In genomic region chr19:41263042-41263849, GRCh38 we compare ENCODE assay signal across 1 cellular context.
A peak's percentile ranks its signal among the peaks of the same experiment; 100 is the strongest.
TF ChIP-seq lines count a peak whose summit lies in the region.

No MANE protein-coding gene starts in this region.

TF ChIP-seq in K562, 482 proteins besides CTCF, POLR2A, EP300 and RAD21 (continued from another document and continues in another):
- TF ChIP-seq GTF2E2 (tag; IDR thresholded peaks at IDR 0.05), result no peak
- TF ChIP-seq, protein P1, sequence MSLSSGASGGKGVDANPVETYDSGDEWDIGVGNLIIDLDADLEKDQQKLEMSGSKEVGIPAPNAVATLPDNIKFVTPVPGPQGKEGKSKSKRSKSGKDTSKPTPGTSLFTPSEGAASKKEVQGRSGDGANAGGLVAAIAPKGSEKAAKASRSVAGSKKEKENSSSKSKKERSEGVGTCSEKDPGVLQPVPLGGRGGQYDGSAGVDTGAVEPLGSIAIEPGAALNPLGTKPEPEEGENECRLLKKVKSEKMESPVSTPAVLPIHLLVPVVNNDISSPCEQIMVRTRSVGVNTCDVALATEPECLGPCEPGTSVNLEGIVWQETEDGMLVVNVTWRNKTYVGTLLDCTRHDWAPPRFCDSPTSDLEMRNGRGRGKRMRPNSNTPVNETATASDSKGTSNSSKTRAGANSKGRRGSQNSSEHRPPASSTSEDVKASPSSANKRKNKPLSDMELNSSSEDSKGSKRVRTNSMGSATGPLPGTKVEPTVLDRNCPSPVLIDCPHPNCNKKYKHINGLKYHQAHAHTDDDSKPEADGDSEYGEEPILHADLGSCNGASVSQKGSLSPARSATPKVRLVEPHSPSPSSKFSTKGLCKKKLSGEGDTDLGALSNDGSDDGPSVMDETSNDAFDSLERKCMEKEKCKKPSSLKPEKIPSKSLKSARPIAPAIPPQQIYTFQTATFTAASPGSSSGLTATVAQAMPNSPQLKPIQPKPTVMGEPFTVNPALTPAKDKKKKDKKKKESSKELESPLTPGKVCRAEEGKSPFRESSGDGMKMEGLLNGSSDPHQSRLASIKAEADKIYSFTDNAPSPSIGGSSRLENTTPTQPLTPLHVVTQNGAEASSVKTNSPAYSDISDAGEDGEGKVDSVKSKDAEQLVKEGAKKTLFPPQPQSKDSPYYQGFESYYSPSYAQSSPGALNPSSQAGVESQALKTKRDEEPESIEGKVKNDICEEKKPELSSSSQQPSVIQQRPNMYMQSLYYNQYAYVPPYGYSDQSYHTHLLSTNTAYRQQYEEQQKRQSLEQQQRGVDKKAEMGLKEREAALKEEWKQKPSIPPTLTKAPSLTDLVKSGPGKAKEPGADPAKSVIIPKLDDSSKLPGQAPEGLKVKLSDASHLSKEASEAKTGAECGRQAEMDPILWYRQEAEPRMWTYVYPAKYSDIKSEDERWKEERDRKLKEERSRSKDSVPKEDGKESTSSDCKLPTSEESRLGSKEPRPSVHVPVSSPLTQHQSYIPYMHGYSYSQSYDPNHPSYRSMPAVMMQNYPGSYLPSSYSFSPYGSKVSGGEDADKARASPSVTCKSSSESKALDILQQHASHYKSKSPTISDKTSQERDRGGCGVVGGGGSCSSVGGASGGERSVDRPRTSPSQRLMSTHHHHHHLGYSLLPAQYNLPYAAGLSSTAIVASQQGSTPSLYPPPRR (CRISPR knock-in tag; IDR thresholded peaks at IDR 0.05; ENCODE audit: borderline replicate concordance), result no peak
- TF ChIP-seq, protein P2, sequence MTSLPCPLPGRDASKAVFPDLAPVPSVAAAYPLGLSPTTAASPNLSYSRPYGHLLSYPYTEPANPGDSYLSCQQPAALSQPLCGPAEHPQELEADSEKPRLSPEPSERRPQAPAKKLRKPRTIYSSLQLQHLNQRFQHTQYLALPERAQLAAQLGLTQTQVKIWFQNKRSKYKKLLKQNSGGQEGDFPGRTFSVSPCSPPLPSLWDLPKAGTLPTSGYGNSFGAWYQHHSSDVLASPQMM (CRISPR knock-in tag; IDR thresholded peaks at IDR 0.05), result no peak
- TF ChIP-seq ZFX (CRISPR knock-in tag; IDR thresholded peaks at IDR 0.05), result no peak
- TF ChIP-seq ZNF77 (CRISPR knock-in tag; IDR thresholded peaks at IDR 0.05), result no peak
- no peak for TF ChIP-seq DPF2 (IDR thresholded peaks at IDR 0.05)
- TF ChIP-seq ZNF217 (CRISPR knock-in tag; IDR thresholded peaks at IDR 0.05), result no peak
- no peak for TF ChIP-seq ZFP30 (CRISPR knock-in tag; IDR thresholded peaks at IDR 0.05; ENCODE audit: borderline replicate concordance)
- no peak for TF ChIP-seq FOXJ2 (tag; IDR thresholded peaks at IDR 0.05)
- TF ChIP-seq MNT (conservative IDR thresholded peaks at IDR 0.05), result peak; percentile 30 to 75; a peak in 2 of 4 replicates
- TF ChIP-seq MLLT1 (IDR thresholded peaks at IDR 0.05), result peak in 1 of 2 experiments; percentile 85; a peak in 3 of 4 replicates
- TF ChIP-seq BRCA1 (IDR thresholded peaks at IDR 0.05), result no peak
- no peak for TF ChIP-seq BRCA1 (CRISPR knock-in tag; IDR thresholded peaks at IDR 0.05)
- no peak for TF ChIP-seq ATF1 (CRISPR knock-in tag; IDR thresholded peaks at IDR 0.05)
- no peak for TF ChIP-seq ATF1 (tag; IDR thresholded peaks at IDR 0.05)
- no peak for TF ChIP-seq ZNF445 (CRISPR knock-in tag; IDR thresholded peaks at IDR 0.05; ENCODE audit: low read depth)
- no peak for TF ChIP-seq ADNP (tag; IDR thresholded peaks at IDR 0.05)
- TF ChIP-seq SRSF1 (IDR thresholded peaks at IDR 0.05; ENCODE audit: low read depth, low read length), result no peak
- no peak for TF ChIP-seq NBN (IDR thresholded peaks at IDR 0.05; ENCODE audit: low read depth)
- TF ChIP-seq, protein P3, sequence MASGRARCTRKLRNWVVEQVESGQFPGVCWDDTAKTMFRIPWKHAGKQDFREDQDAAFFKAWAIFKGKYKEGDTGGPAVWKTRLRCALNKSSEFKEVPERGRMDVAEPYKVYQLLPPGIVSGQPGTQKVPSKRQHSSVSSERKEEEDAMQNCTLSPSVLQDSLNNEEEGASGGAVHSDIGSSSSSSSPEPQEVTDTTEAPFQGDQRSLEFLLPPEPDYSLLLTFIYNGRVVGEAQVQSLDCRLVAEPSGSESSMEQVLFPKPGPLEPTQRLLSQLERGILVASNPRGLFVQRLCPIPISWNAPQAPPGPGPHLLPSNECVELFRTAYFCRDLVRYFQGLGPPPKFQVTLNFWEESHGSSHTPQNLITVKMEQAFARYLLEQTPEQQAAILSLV (tag; IDR thresholded peaks at IDR 0.05), result no peak
- 0 out of 2 replicates have a peak, but pooled peaks have one; percentile 24 for TF ChIP-seq IRF1 (CRISPR knock-in tag; IDR thresholded peaks at IDR 0.05; ENCODE audit: borderline replicate concordance)
- peak; percentile 63 for TF ChIP-seq SOX6 (IDR thresholded peaks at IDR 0.05)
- TF ChIP-seq, protein P4, sequence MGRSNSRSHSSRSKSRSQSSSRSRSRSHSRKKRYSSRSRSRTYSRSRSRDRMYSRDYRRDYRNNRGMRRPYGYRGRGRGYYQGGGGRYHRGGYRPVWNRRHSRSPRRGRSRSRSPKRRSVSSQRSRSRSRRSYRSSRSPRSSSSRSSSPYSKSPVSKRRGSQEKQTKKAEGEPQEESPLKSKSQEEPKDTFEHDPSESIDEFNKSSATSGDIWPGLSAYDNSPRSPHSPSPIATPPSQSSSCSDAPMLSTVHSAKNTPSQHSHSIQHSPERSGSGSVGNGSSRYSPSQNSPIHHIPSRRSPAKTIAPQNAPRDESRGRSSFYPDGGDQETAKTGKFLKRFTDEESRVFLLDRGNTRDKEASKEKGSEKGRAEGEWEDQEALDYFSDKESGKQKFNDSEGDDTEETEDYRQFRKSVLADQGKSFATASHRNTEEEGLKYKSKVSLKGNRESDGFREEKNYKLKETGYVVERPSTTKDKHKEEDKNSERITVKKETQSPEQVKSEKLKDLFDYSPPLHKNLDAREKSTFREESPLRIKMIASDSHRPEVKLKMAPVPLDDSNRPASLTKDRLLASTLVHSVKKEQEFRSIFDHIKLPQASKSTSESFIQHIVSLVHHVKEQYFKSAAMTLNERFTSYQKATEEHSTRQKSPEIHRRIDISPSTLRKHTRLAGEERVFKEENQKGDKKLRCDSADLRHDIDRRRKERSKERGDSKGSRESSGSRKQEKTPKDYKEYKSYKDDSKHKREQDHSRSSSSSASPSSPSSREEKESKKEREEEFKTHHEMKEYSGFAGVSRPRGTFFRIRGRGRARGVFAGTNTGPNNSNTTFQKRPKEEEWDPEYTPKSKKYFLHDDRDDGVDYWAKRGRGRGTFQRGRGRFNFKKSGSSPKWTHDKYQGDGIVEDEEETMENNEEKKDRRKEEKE (IDR thresholded peaks at IDR 0.05; ENCODE audit: borderline replicate concordance in 1 of 2, control insufficient read depth in 1 of 2, low read depth in 2 of 2, low read length in 1 of 2), result no peak
- TF ChIP-seq, protein P5, sequence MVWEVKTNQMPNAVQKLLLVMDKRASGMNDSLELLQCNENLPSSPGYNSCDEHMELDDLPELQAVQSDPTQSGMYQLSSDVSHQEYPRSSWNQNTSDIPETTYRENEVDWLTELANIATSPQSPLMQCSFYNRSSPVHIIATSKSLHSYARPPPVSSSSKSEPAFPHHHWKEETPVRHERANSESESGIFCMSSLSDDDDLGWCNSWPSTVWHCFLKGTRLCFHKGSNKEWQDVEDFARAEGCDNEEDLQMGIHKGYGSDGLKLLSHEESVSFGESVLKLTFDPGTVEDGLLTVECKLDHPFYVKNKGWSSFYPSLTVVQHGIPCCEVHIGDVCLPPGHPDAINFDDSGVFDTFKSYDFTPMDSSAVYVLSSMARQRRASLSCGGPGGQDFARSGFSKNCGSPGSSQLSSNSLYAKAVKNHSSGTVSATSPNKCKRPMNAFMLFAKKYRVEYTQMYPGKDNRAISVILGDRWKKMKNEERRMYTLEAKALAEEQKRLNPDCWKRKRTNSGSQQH (CRISPR knock-in tag; IDR thresholded peaks at IDR 0.05), result no peak
- 0 out of 2 replicates have a peak, but pooled peaks have one; percentile 19 for TF ChIP-seq DIDO1 (tag; IDR thresholded peaks at IDR 0.05; ENCODE audit: low read depth)
- TF ChIP-seq BCOR (IDR thresholded peaks at IDR 0.05), result no peak
- TF ChIP-seq L3MBTL2 (IDR thresholded peaks at IDR 0.05), result no peak
- TF ChIP-seq PML (IDR thresholded peaks at IDR 0.05; ENCODE audit: low read length), result peak; percentile 44
- TF ChIP-seq TGIF2 (CRISPR knock-in tag; IDR thresholded peaks at IDR 0.05), result no peak
- no peak for TF ChIP-seq RBM25 (IDR thresholded peaks at IDR 0.05; ENCODE audit: low read depth, low read length, severe bottlenecking)
- TF ChIP-seq, protein P6, sequence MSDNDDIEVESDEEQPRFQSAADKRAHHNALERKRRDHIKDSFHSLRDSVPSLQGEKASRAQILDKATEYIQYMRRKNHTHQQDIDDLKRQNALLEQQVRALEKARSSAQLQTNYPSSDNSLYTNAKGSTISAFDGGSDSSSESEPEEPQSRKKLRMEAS (CRISPR knock-in tag; IDR thresholded peaks at IDR 0.05), result no peak
- no peak for TF ChIP-seq ZNF197 (CRISPR knock-in tag; IDR thresholded peaks at IDR 0.05; ENCODE audit: low read depth)
- no peak for TF ChIP-seq MAFK (IDR thresholded peaks at IDR 0.05; ENCODE audit: low read length)
- no peak for TF ChIP-seq ZBTB49 (CRISPR knock-in tag; IDR thresholded peaks at IDR 0.05; ENCODE audit: borderline replicate concordance)
- TF ChIP-seq NR3C1 (CRISPR knock-in tag; IDR thresholded peaks at IDR 0.05), result no peak
- TF ChIP-seq XRCC4 (IDR thresholded peaks at IDR 0.05; ENCODE audit: extremely low read depth, insufficient read depth, insufficient read length), result no peak
- no peak for TF ChIP-seq ZNF316 (IDR thresholded peaks at IDR 0.05)
- TF ChIP-seq ZNF174 (CRISPR knock-in tag; IDR thresholded peaks at IDR 0.05), result no peak
- TF ChIP-seq ZNF75A (CRISPR knock-in tag; IDR thresholded peaks at IDR 0.05), result no peak
- peak; percentile 20 to 58; a peak in 1 of 4 replicates for TF ChIP-seq KDM1A (IDR thresholded peaks at IDR 0.05)
- TF ChIP-seq MTA2 (IDR thresholded peaks at IDR 0.05; ENCODE audit: low read depth), result no peak
- TF ChIP-seq E2F6 (IDR thresholded peaks at IDR 0.05; ENCODE audit: borderline replicate concordance in 1 of 2, extremely low read depth in 1 of 2, insufficient read depth in 1 of 2, insufficient read length in 1 of 2, low read depth in 1 of 2, low read length in 1 of 2, poor library complexity in 1 of 2, severe bottlenecking in 1 of 2), result no peak
- no peak for TF ChIP-seq HMGXB4 (CRISPR knock-in tag; IDR thresholded peaks at IDR 0.05)
- TF ChIP-seq FOXK2 (conservative IDR thresholded peaks at IDR 0.05 in 1 of 2, IDR thresholded peaks at IDR 0.05 in 1 of 2; ENCODE audit: low read depth in 2 of 2), result peak in 1 of 2 experiments; percentile 50
